8 cellular contexts compared by ENCODE assay signal in the genomic region with DNA sequence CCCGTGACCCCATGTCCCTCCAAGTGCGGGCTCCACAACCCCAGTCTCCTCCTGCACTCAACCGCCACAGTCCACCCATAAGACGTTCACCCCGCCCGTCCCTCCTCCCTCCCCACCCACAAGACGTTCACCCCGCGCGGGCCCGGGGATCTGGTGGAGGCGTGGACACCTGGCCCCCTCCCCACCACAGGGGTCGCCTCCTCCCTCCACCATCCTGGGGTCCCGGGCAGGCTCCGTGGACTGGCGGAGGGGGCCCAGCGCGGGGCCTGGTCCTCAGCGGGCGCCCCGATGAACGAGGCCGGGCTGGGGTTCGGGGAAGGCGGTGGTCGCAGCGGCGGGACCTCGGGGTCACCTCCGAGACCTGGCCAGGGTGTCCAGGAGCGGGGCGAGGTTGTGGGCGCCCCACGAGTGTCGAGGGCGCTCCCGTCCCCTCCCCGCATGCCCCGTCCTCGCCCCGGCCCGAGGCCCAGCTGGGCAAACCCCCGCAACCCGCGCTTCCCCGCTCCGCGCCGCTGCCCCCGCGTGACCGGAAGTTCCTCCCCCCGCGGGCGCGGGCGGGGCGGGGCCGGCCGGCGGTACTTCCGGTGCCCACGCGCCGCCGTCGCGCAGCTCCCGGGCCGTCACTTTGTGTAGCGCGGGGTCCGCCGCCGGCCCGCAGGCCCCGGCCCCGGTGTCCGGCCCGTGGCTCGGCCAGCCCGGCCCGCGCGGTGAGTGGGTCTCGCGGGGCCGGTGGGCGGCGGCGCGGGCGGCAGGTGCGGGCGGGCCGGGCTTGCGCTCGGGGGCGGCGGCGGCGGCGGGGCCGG. TPM values are rescaled to one million over a fixed set of nuclear protein-coding genes. Genes with fewer than 3 reads are reported as not detected.
DNase-seq lines count a peak whose midpoint lies in the region; ATAC-seq and TF ChIP-seq lines count a peak whose summit lies in the region.

Gene ZNF316 (plus strand): TSS at position 578 of the 803 bp plus-strand sequence. CDS start 5,092 bp downstream, outside the sequence.

- no peaks in the 10 kb centered on the region for H3K27me3 ChIP-seq in CD4-positive, alpha-beta T cell (ENCODE audit: control insufficient read depth, insufficient read depth, low read length)
- no peaks in the 10 kb centered on the region for H3K27me3 ChIP-seq in ascending aorta

- no peaks in the 10 kb centered on the region for H3K27me3 Mint-ChIP-seq in CD4-positive, alpha-beta T cell
- no peaks in the 10 kb centered on the region for H3K27me3 Mint-ChIP-seq in T-helper 17 cell

- peak; percentile 20 to 66 (median 39) for DNase-seq in CD4-positive, alpha-beta T cell
- DNase-seq in T-helper 17 cell (peak; percentile 46 to 67 (median 53)), ascending aorta (ENCODE audit: low spot score in 2 of 2) (peak in 1 of 2 donors; percentile 75), hippocampal formation (lab: John Stamatoyannopoulos, UW) (peak; percentile 37 to 39), retinal pigment epithelial cell (ENCODE audit: low read depth) (no peak), NCI-H2029 (lab: John Stamatoyannopoulos, UW) (no peak)

- peaks cover 34% of the 10 kb centered on the region for H3K36me3 Mint-ChIP-seq in CD4-positive, alpha-beta T cell (ENCODE audit: low read depth)
- H3K36me3 Mint-ChIP-seq in T-helper 17 cell (ENCODE audit: low read depth) = no peaks in the 10 kb centered on the region

- H3K27ac Mint-ChIP-seq in CD4-positive, alpha-beta T cell = peak within 1 kb of the TSS; percentile 87
- H3K27ac Mint-ChIP-seq in T-helper 17 cell = peak within 1 kb of the TSS; percentile 92

- peak; percentile 51 for ATAC-seq in CD4-positive, alpha-beta T cell (ENCODE audit: poor library complexity)
- peak; percentile 67 for ATAC-seq in GM19328 (IDR thresholded peaks at IDR 0.05; ENCODE audit: unreplicated experiment)
- ATAC-seq in HG03460 (IDR thresholded peaks at IDR 0.05; ENCODE audit: unreplicated experiment) = peak; percentile 70
- peak; percentile 67 for ATAC-seq in T-helper 17 cell

- peaks cover 34% of the 10 kb centered on the region for H3K4me1 Mint-ChIP-seq in CD4-positive, alpha-beta T cell (ENCODE audit: low read depth)
- peaks cover 28% of the 10 kb centered on the region for H3K4me1 Mint-ChIP-seq in T-helper 17 cell

- H3K27ac ChIP-seq in CD4-positive, alpha-beta T cell (ENCODE audit: low read depth, low read length) = peak within 1 kb of the TSS; percentile 56
- H3K27ac ChIP-seq in ascending aorta = peak within 1 kb of the TSS; percentile 82

- H3K4me3 Mint-ChIP-seq in CD4-positive, alpha-beta T cell = peak within 1 kb of the TSS; percentile 89
- H3K4me3 Mint-ChIP-seq in T-helper 17 cell = peak within 1 kb of the TSS; percentile 90

- no peaks in the 10 kb centered on the region for H3K9me3 Mint-ChIP-seq in CD4-positive, alpha-beta T cell

- H3K36me3 ChIP-seq in ascending aorta = peaks cover 0 to 16% of the 10 kb centered on the region in 2 donors

- peaks cover 4 to 12% of the 10 kb centered on the region in 2 donors for H3K4me1 ChIP-seq in ascending aorta

- CTCF ChIA-PET in CD4-positive, alpha-beta T cell (lab: Charles Lee) = no interaction called here

- POLR2A ChIA-PET in CD4-positive, alpha-beta T cell (lab: Charles Lee) = interaction anchor here (0.6 kb wide), 1 partner anchor 46 kb away, joined by 3 read pairs; no protein-coding TSS in a partner anchor

- peak within 1 kb of the TSS; percentile 97 to 99 for H3K4me3 ChIP-seq in ascending aorta
- H3K4me3 ChIP-seq in retinal pigment epithelial cell (ENCODE audit: low read length) = peak within 1 kb of the TSS; percentile 62

- no peak for TF ChIP-seq CTCF in CD4-positive, alpha-beta T cell (IDR thresholded peaks at IDR 0.05)
- TF ChIP-seq CTCF in ascending aorta (IDR thresholded peaks at IDR 0.05) = no peak
- TF ChIP-seq CTCF in retinal pigment epithelial cell (conservative IDR thresholded peaks at IDR 0.05; ENCODE audit: low read depth, low read length) = no peak

- intact Hi-C loops in CD4-positive, alpha-beta T cell (cut with DNase I, micrococcal nuclease) = loop anchor here (2.0 to 5.0 kb wide), 2 partner anchors 45 to 48 kb away; partner anchors contain the start of gene INTS15 (in 1 of the 2)
- intact Hi-C loops in ascending aorta (cut with DNase I) = loop anchor here (5.0 kb wide), 1 partner anchor 70 kb away; the partner anchor contains the start of gene ZNF12

- no peaks in the 10 kb centered on the region for H3K9me3 ChIP-seq in CD4-positive, alpha-beta T cell (ENCODE audit: control insufficient read depth, low read length)
- no peaks in the 10 kb centered on the region for H3K9me3 ChIP-seq in T-helper 17 cell (ENCODE audit: control insufficient read depth, low read length, poor library complexity, severe bottlenecking)
- no peaks in the 10 kb centered on the region for H3K9me3 ChIP-seq in ascending aorta

RNA-seq across cellular contexts. Expression of gene ZNF316, which starts in this region (rescaled TPM):
- 10 to 100 TPM; 46.2 to 49.7 TPM for total RNA-seq in CD4-positive, alpha-beta T cell
- total RNA-seq in T-helper 17 cell (10 to 100 TPM; 37.1 to 39.9 TPM), ascending aorta (60.3 TPM)

Comparison
In these comparisons a context has a peak if more than half of its experiments do, and no peak if none do; other contexts are left out.
1. DNase-seq: peak in CD4-positive, alpha-beta T cell (10 of 10), T-helper 17 cell (3 of 3) and hippocampal formation (2 of 2); none in retinal pigment epithelial cell (single experiment) and NCI-H2029 (single experiment).
2. Peak in every context shown above with its lines, with median percentiles within 50 percentile points of each other: ATAC-seq.